18 cellular contexts compared by ENCODE assay signal in genomic region chr5:17907094-17907493, GRCh38.
DNase-seq lines count a peak whose midpoint lies in the region; ATAC-seq and TF ChIP-seq lines count a peak whose summit lies in the region.
"Had no signal": no experiment of that assay in that cellular context is flagged by ENCODE, and none has a peak within 500 bp of the region (broad histone marks: within the 10 kb centered on the region; RNA-seq: fewer than 3 reads in every experiment).

No MANE protein-coding gene starts in this region.

- in situ Hi-C loops in astrocyte of the spinal cord (cut with HindIII; ENCODE audit: low sequenced_read_pairs) (no loop called here), GM13977 (cut with MboI; ENCODE audit: low pct_unique_long_range_greater_than_20kb, low sequenced_read_pairs, unreplicated experiment) (no loop called here)

- DNase-seq in astrocyte of the spinal cord (ENCODE audit: low read depth, low spot score) (peak; percentile 24), WERI-Rb-1 (no peak), caudate nucleus (lab: John Stamatoyannopoulos, UW) (no peak), GM13977 (ENCODE audit: low spot score) (no peak)
- DNase-seq: activated naive CD4-positive, alpha-beta T cell treated with Interleukin-2 at 50 U/mL for 16 hours; AML-193; KG1; NCI-H1694 treated with DMSO at 0.1 percent for 48 hours; NCI-H446; OCI-M1 had no signal

- no peak for TF ChIP-seq CTCF in astrocyte of the spinal cord (IDR thresholded peaks at IDR 0.05; ENCODE audit: low read depth, low read length)
- TF ChIP-seq CTCF in WERI-Rb-1 (IDR thresholded peaks at IDR 0.05; ENCODE audit: low read depth, low read length) = no peak
- TF ChIP-seq CTCF in GM13977 (IDR thresholded peaks at IDR 0.05; ENCODE audit: extremely low read depth, insufficient read depth, missing control alignments) = no peak

- no peaks in the 10 kb centered on the region for H3K36me3 ChIP-seq in WERI-Rb-1
- H3K36me3 ChIP-seq: HAP-1, prostate gland had no signal

- no peaks in the 10 kb centered on the region for H3K27me3 ChIP-seq in WERI-Rb-1 (ENCODE audit: insufficient read depth, low read depth, severe bottlenecking)

- no peaks in the 10 kb centered on the region for H3K9me3 ChIP-seq in WERI-Rb-1 (ENCODE audit: severe bottlenecking)
- H3K9me3 ChIP-seq: HAP-1, prostate gland had no signal

- ATAC-seq in GM18858 (IDR thresholded peaks at IDR 0.05; ENCODE audit: unreplicated experiment) (peak; percentile 48), GM21529 (IDR thresholded peaks at IDR 0.05; ENCODE audit: unreplicated experiment) (peak; percentile 60), HG03103 (IDR thresholded peaks at IDR 0.05; ENCODE audit: low read depth, unreplicated experiment) (peak; percentile 59), GM19023 (IDR thresholded peaks at IDR 0.05; ENCODE audit: unreplicated experiment) (no peak)
- ATAC-seq: SK-N-SH treated with all-trans-retinoic acid at 6 μM for 48 hours had no signal

- H3K27ac ChIP-seq in WERI-Rb-1 = no peak overlapping the region
- no peak overlapping the region for H3K27ac ChIP-seq in caudate nucleus (ENCODE audit: low read depth, low read length)
- H3K27ac ChIP-seq: prostate gland, VCaP had no signal

- H3K4me3 ChIP-seq in astrocyte of the spinal cord (ENCODE audit: low read depth, low read length) (no peak overlapping the region), WERI-Rb-1 (ENCODE audit: low read depth, low read length) (no peak overlapping the region)
- H3K4me3 ChIP-seq: HAP-1, prostate gland had no signal
